ENCODE assay signal across 8 cellular contexts in genomic region chr12:57090924-57091632, GRCh38. TPM values are rescaled to one million over a fixed set of nuclear protein-coding genes. Genes with fewer than 3 reads are reported as not detected.
DNase-seq lines count a peak whose midpoint lies in the region; TF ChIP-seq lines count a peak whose summit lies in the region.
"Had no signal": no experiment of that assay in that cellular context is flagged by ENCODE, and none has a peak within 500 bp of the region (broad histone marks: within the 10 kb centered on the region; RNA-seq: fewer than 3 reads in every experiment).

No MANE protein-coding gene starts in this region.

- H3K4me3 Mint-ChIP-seq in activated CD4-positive, alpha-beta T cell treated with anti-CD3 and anti-CD28 coated beads, Interleukin-2, amount 10 ng/mL, durations not matched to agents 24 days and 14 days: peak overlapping the region; percentile 96

- no peaks in the 10 kb centered on the region for H3K27me3 Mint-ChIP-seq in activated CD4-positive, alpha-beta T cell treated with anti-CD3 and anti-CD28 coated beads, Interleukin-2, amount 10 ng/mL, durations not matched to agents 24 days and 14 days

- H3K4me1 Mint-ChIP-seq in activated CD4-positive, alpha-beta T cell treated with anti-CD3 and anti-CD28 coated beads, Interleukin-2, amount 10 ng/mL, durations not matched to agents 24 days and 14 days: peaks cover 68% of the 10 kb centered on the region

- H3K9me3 Mint-ChIP-seq in activated CD4-positive, alpha-beta T cell treated with anti-CD3 and anti-CD28 coated beads, Interleukin-2, amount 10 ng/mL, durations not matched to agents 24 days and 14 days: no peaks in the 10 kb centered on the region

- TF ChIP-seq CTCF in foreskin fibroblast (IDR thresholded peaks at IDR 0.05; ENCODE audit: low read depth, low read length): no peak

- H3K27ac ChIP-seq in temporal lobe (ENCODE audit: low read depth, low read length): peak overlapping the region; percentile 61

- peaks cover 55% of the 10 kb centered on the region for H3K36me3 Mint-ChIP-seq in activated CD4-positive, alpha-beta T cell treated with anti-CD3 and anti-CD28 coated beads, Interleukin-2, amount 10 ng/mL, durations not matched to agents 24 days and 14 days (ENCODE audit: low read depth)

- intact Hi-C loops in activated CD4-positive, alpha-beta T cell treated with anti-CD3 and anti-CD28 coated beads, Interleukin-2, amount 10 ng/mL, durations not matched to agents 24 days and 14 days (cut with micrococcal nuclease): no loop called here

- peak overlapping the region; percentile 30 for H3K27ac Mint-ChIP-seq in activated CD4-positive, alpha-beta T cell treated with anti-CD3 and anti-CD28 coated beads, Interleukin-2, amount 10 ng/mL, durations not matched to agents 24 days and 14 days

- peak overlapping the region; percentile 84 to 89 for H3K4me3 ChIP-seq in foreskin fibroblast (ENCODE audit: low read depth in 1 of 2, low read length in 2 of 2)

- DNase-seq in activated CD4-positive, alpha-beta T cell treated with anti-CD3 and anti-CD28 coated beads, Interleukin-2, amount 10 ng/mL, durations not matched to agents 24 days and 14 days: no peak
- no peak for DNase-seq in activated CD4-positive, alpha-beta T cell treated with anti-CD3 and anti-CD28 coated beads, Interleukin-2, amount 50 U/mL, for 1 hour
- DNase-seq in foreskin fibroblast: peak in 1 of 2 donors; percentile 79
- DNase-seq in germinal center (ENCODE audit: low spot score): no peak
- no peak for DNase-seq in stimulated activated CD4-positive, alpha-beta T cell treated with anti-CD3 and anti-CD28 coated beads, Interleukin-2, amount 100 ng/mL, for 48 hours
- DNase-seq: NK-92 treated with Interleukin-12 subunit alpha and Interleukin-12 subunit beta, amount 100 ng/mL, for 24 hours had no signal

RNA-seq across cellular contexts. Expression of gene NAB2, which starts 2.2 kb away (rescaled TPM):
- total RNA-seq in activated CD4-positive, alpha-beta T cell treated with anti-CD3 and anti-CD28 coated beads, Interleukin-2, amount 10 ng/mL, durations not matched to agents 24 days and 14 days: 70.5 and 76.7 TPM in 2 replicates
- total RNA-seq in temporal lobe: 16.0 TPM

RNA-seq across cellular contexts. Expression of gene NEMP1, which starts 12.5 kb away (rescaled TPM):
- 77.0 and 80.6 TPM in 2 replicates for total RNA-seq in activated CD4-positive, alpha-beta T cell treated with anti-CD3 and anti-CD28 coated beads, Interleukin-2, amount 10 ng/mL, durations not matched to agents 24 days and 14 days
- total RNA-seq in temporal lobe: 6.1 TPM

RNA-seq across cellular contexts. Expression of gene STAT6, which starts 20.1 kb away (rescaled TPM):
- total RNA-seq in activated CD4-positive, alpha-beta T cell treated with anti-CD3 and anti-CD28 coated beads, Interleukin-2, amount 10 ng/mL, durations not matched to agents 24 days and 14 days: 304 and 319 TPM in 2 replicates
- total RNA-seq in temporal lobe: 4.9 TPM

RNA-seq across cellular contexts. Expression of gene LRP1, which starts 37.2 kb away (rescaled TPM):
- 0.28 and 0.93 TPM in 2 replicates for total RNA-seq in activated CD4-positive, alpha-beta T cell treated with anti-CD3 and anti-CD28 coated beads, Interleukin-2, amount 10 ng/mL, durations not matched to agents 24 days and 14 days
- 116 TPM for total RNA-seq in temporal lobe

RNA-seq across cellular contexts. Expression of gene MYO1A, which starts 41.1 kb away (rescaled TPM):
- 1.7 TPM in 2 replicates for total RNA-seq in activated CD4-positive, alpha-beta T cell treated with anti-CD3 and anti-CD28 coated beads, Interleukin-2, amount 10 ng/mL, durations not matched to agents 24 days and 14 days
- total RNA-seq in temporal lobe: not detected
- total RNA-seq: renal cortical epithelial cell had no signal

Comparison
In these comparisons a context has a peak if more than half of its experiments do, and no peak if none do; other contexts are left out.
1. RNA of gene NEMP1, which starts 12.5 kb away (total RNA-seq): 77.0 to 80.6 TPM in activated CD4-positive, alpha-beta T cell treated with anti-CD3 and anti-CD28 coated beads, Interleukin-2, amount 10 ng/mL, durations not matched to agents 24 days and 14 days; 6.1 TPM in temporal lobe (single experiment); every median in the first group is over 10 times any median in the second.
2. RNA of gene STAT6, which starts 20.1 kb away (total RNA-seq): 304 to 319 TPM in activated CD4-positive, alpha-beta T cell treated with anti-CD3 and anti-CD28 coated beads, Interleukin-2, amount 10 ng/mL, durations not matched to agents 24 days and 14 days; 4.9 TPM in temporal lobe (single experiment); every median in the first group is over 10 times any median in the second.